ENCODE assay signal across 29 cellular contexts in genomic region chr7:100402241-100402640, GRCh38. TPM values are rescaled to one million over a fixed set of nuclear protein-coding genes. Genes with fewer than 3 reads are reported as not detected.
"Had no signal": no experiment of that assay in that cellular context is flagged by ENCODE, and none has a peak within 500 bp of the region (broad histone marks: within the 10 kb centered on the region; RNA-seq: fewer than 3 reads in every experiment).

No MANE protein-coding gene starts in this region.

- ATAC-seq: activated CD8-positive, alpha-beta T cell treated with anti-CD3 and anti-CD28 coated beads for 36 hours; activated T-helper 17 cell treated with anti-CD3 and anti-CD28 coated beads, Interleukin-2, amount 50 U/mL, for 72 hours; K562; Panc1 had no signal

- H3K36me3 ChIP-seq: ascending aorta, SJCRH30, WERI-Rb-1 had no signal

- H3K4me1 ChIP-seq: ascending aorta, SJCRH30 had no signal

- H3K4me3 ChIP-seq: ascending aorta, cardiac muscle cell, K562, SJCRH30, SK-N-MC had no signal

- H3K4me3 Mint-ChIP-seq: activated CD4-positive, alpha-beta T cell treated with anti-CD3 and anti-CD28 coated beads, Interleukin-2, amount 10 ng/mL, durations not matched to agents 24 days and 14 days; activated CD8-positive, alpha-beta T cell treated with anti-CD3 and anti-CD28 coated beads for 36 hours; activated naive CD8-positive, alpha-beta T cell treated with anti-CD3 and anti-CD28 coated beads, Interleukin-2, amount 10 ng/mL, durations not matched to agents 7 days and 5 days; activated T-helper 17 cell treated with anti-CD3 and anti-CD28 coated beads, Interleukin-2, amount 50 U/mL, for 72 hours had no signal

- H3K27me3 ChIP-seq: ascending aorta, cardiac muscle cell had no signal

- H3K9me3 ChIP-seq: ascending aorta, SJCRH30 had no signal

- H3K36me3 Mint-ChIP-seq: activated naive CD8-positive, alpha-beta T cell treated with anti-CD3 and anti-CD28 coated beads, Interleukin-2, amount 10 ng/mL, durations not matched to agents 7 days and 5 days had no signal

- H3K27ac ChIP-seq: ascending aorta, cardiac muscle cell, SJCRH30, SK-N-MC, WERI-Rb-1 had no signal

- H3K9me3 Mint-ChIP-seq: activated CD4-positive, alpha-beta T cell treated with anti-CD3 and anti-CD28 coated beads, Interleukin-2, amount 10 ng/mL, durations not matched to agents 24 days and 14 days; activated CD8-positive, alpha-beta T cell treated with anti-CD3 and anti-CD28 coated beads for 36 hours; activated naive CD8-positive, alpha-beta T cell treated with anti-CD3 and anti-CD28 coated beads, Interleukin-2, amount 10 ng/mL, durations not matched to agents 7 days and 5 days; activated T-helper 17 cell treated with anti-CD3 and anti-CD28 coated beads, Interleukin-2, amount 50 U/mL, for 72 hours had no signal

- H3K27ac Mint-ChIP-seq: activated CD4-positive, alpha-beta T cell treated with anti-CD3 and anti-CD28 coated beads, Interleukin-2, amount 10 ng/mL, durations not matched to agents 24 days and 14 days; activated CD8-positive, alpha-beta T cell treated with anti-CD3 and anti-CD28 coated beads for 36 hours; activated naive CD8-positive, alpha-beta T cell treated with anti-CD3 and anti-CD28 coated beads, Interleukin-2, amount 10 ng/mL, durations not matched to agents 7 days and 5 days; activated T-helper 17 cell treated with anti-CD3 and anti-CD28 coated beads, Interleukin-2, amount 50 U/mL, for 72 hours had no signal

- DNase-seq: activated CD4-positive, alpha-beta T cell treated with anti-CD3 and anti-CD28 coated beads, Interleukin-2, amount 10 ng/mL, durations not matched to agents 24 days and 14 days; activated CD4-positive, alpha-beta T cell treated with anti-CD3 and anti-CD28 coated beads, Interleukin-2, amount 50 U/mL, for 4 hours; activated CD8-positive, alpha-beta T cell treated with anti-CD3 and anti-CD28 coated beads for 36 hours; activated effector memory CD4-positive, alpha-beta T cell treated with anti-CD3 and anti-CD28 coated beads, Interleukin-2, amount 50 U/mL, for 16 hours; activated naive CD4-positive, alpha-beta T cell; activated naive CD4-positive, alpha-beta T cell treated with anti-CD3 and anti-CD28 coated beads, Interleukin-2, amount 50 U/mL, for 16 hours; activated naive CD8-positive, alpha-beta T cell treated with anti-CD3 and anti-CD28 coated beads, Interleukin-2, amount 10 ng/mL, durations not matched to agents 7 days and 5 days; activated T-cell treated with anti-CD3 and anti-CD28 coated beads for 4 hours; activated T-cell treated with anti-CD3 and anti-CD28 coated beads, Interleukin-2, amount 50 U/mL, for 48 hours; amygdala; IMR-90; NCI-H1048; NCI-H1105 treated with DMSO at 0.1 percent for 48 hours; NCI-H1436; NCI-H1694; NCI-H1930; NCI-H345; NCI-H524 treated with DMSO at 0.1 percent for 48 hours; SHP77; SJCRH30; T1000 had no signal

- FAIRE-seq: K562 had no signal

RNA-seq across cellular contexts. Expression of gene ZCWPW1, which starts 26.3 kb away (rescaled TPM):
- total RNA-seq: ascending aorta had no signal

RNA-seq across cellular contexts. Expression of gene PILRA, which starts 29.0 kb away (rescaled TPM):
- total RNA-seq: IMR-90, RPMI7951 had no signal
